Comparison of ENCODE assay signal across 12 cellular contexts in genomic region chr2:161947394-161947793, GRCh38.
"Had no signal": no experiment of that assay in that cellular context is flagged by ENCODE, and none has a peak within 500 bp of the region (broad histone marks: within the 10 kb centered on the region; RNA-seq: fewer than 3 reads in every experiment).

No MANE protein-coding gene starts in this region.

- H3K4me1 ChIP-seq: right atrium auricular region, thyroid gland, vagina had no signal

- DNase-seq: activated B cell treated with CpG ODN at 0.5 μM for 24 hours; activated CD4-positive, alpha-beta T cell treated with anti-CD3 and anti-CD28 coated beads, Interleukin-2, amount 50 U/mL, for 1 hour; activated naive CD4-positive, alpha-beta T cell; activated naive CD8-positive, alpha-beta T cell treated with anti-CD3 and anti-CD28 coated beads, Interleukin-2, amount 50 U/mL, for 24 hours; activated T-cell treated with anti-CD3 and anti-CD28 coated beads, Interleukin-2, amount 50 U/mL, for 4 hours; effector CD4-positive, alpha-beta T cell; kidney glomerular epithelial cell; small intestine; T-helper 2 cell; thyroid gland had no signal

- H3K4me3 Mint-ChIP-seq: activated B cell treated with CpG ODN at 0.5 μM for 24 hours; activated naive CD8-positive, alpha-beta T cell treated with anti-CD3 and anti-CD28 coated beads, Interleukin-2, amount 50 U/mL, for 24 hours; activated T-cell treated with anti-CD3 and anti-CD28 coated beads, Interleukin-2, amount 50 U/mL, for 4 hours had no signal

- H3K27me3 Mint-ChIP-seq: activated B cell treated with CpG ODN at 0.5 μM for 24 hours; activated naive CD8-positive, alpha-beta T cell treated with anti-CD3 and anti-CD28 coated beads, Interleukin-2, amount 50 U/mL, for 24 hours had no signal

- H3K9me3 Mint-ChIP-seq: activated B cell treated with CpG ODN at 0.5 μM for 24 hours; activated naive CD8-positive, alpha-beta T cell treated with anti-CD3 and anti-CD28 coated beads, Interleukin-2, amount 50 U/mL, for 24 hours; activated T-cell treated with anti-CD3 and anti-CD28 coated beads, Interleukin-2, amount 50 U/mL, for 4 hours had no signal

- H3K4me3 ChIP-seq: right atrium auricular region, thyroid gland, vagina had no signal

- H3K27ac ChIP-seq: right atrium auricular region, thyroid gland, vagina had no signal

- H3K9me3 ChIP-seq: right atrium auricular region, thyroid gland, vagina had no signal

- ATAC-seq: activated naive CD8-positive, alpha-beta T cell treated with anti-CD3 and anti-CD28 coated beads, Interleukin-2, amount 50 U/mL, for 24 hours; activated T-cell treated with anti-CD3 and anti-CD28 coated beads, Interleukin-2, amount 50 U/mL, for 4 hours had no signal

- H3K36me3 ChIP-seq: right atrium auricular region, thyroid gland, vagina had no signal

- H3K27ac Mint-ChIP-seq: activated B cell treated with CpG ODN at 0.5 μM for 24 hours had no signal

- H3K4me1 Mint-ChIP-seq: activated B cell treated with CpG ODN at 0.5 μM for 24 hours had no signal

- H3K27me3 ChIP-seq: right atrium auricular region, thyroid gland, vagina had no signal
